18 cellular contexts compared by ENCODE assay signal in the genomic region with DNA sequence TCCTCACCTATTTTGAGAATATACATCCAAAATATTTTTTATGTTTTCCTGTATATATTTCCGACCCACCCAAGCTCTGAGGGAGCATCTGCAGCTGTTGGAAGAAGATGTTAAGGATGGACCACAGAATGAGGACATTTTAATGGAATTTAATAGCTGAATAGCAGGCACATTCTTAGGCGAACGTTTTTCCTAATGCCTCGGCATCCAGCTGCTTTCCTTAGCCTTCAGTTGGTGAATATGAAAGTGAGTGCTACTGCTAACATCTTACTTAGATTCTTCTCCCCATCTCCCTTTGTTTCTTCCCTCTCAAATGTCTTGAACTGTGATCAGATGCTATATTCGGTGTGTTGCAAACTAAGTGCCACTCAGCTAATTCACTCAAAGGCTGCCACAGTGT.
"Had no signal": no experiment of that assay in that cellular context is flagged by ENCODE, and none has a peak within 500 bp of the region (broad histone marks: within the 10 kb centered on the region; RNA-seq: fewer than 3 reads in every experiment).

No MANE protein-coding gene starts in this region.

- H3K27me3 ChIP-seq: gastroesophageal sphincter, heart left ventricle, neutrophil, tibial artery had no signal

- H3K4me3 ChIP-seq: gastroesophageal sphincter, heart left ventricle, lower lobe of right lung, tibial artery had no signal

- H3K79me2 ChIP-seq: parathyroid adenoma had no signal

- H3K9ac ChIP-seq: parathyroid adenoma had no signal

- ATAC-seq: activated CD4-positive, alpha-beta T cell treated with anti-CD3 and anti-CD28 coated beads for 36 hours; esophagus mucosa; gastroesophageal sphincter; heart left ventricle; left colon; lower lobe of right lung; sciatic nerve had no signal

- DNase-seq: activated CD4-positive, alpha-beta T cell treated with anti-CD3 and anti-CD28 coated beads for 36 hours; activated CD4-positive, alpha-beta T cell treated with anti-CD3 and anti-CD28 coated beads, Interleukin-2, amount 50 U/mL, for 48 hours; activated T-cell treated with anti-CD3 and anti-CD28 coated beads for 4 hours; effector CD8-positive, alpha-beta T cell; heart left ventricle; left colon; lower lobe of right lung; naive B cell; stimulated activated CD4-positive, alpha-beta T cell treated with anti-CD3 and anti-CD28 coated beads, Interleukin-12 subunit alpha, Interleukin-12 subunit beta, amount 100 ng/mL, for 4 hours; stimulated activated CD4-positive, alpha-beta T cell treated with anti-CD3 and anti-CD28 coated beads, Interleukin-1b, Interleukin-23, amount 100 ng/mL, for 48 hours; stimulated activated naive CD4-positive, alpha-beta T cell treated with Interleukin-2 at 50 U/mL for 16 hours; substantia nigra; tibial artery had no signal

- H3K27ac ChIP-seq: gastroesophageal sphincter, lower lobe of right lung, neutrophil, parathyroid adenoma, tibial artery had no signal

- H2AFZ ChIP-seq: parathyroid adenoma had no signal

- H3K4me1 ChIP-seq: gastroesophageal sphincter, lower lobe of right lung, parathyroid adenoma, tibial artery had no signal

- H3K9me3 ChIP-seq: gastroesophageal sphincter, heart left ventricle, lower lobe of right lung, neutrophil, tibial artery had no signal

- H3K36me3 ChIP-seq: gastroesophageal sphincter, heart left ventricle, lower lobe of right lung, neutrophil, tibial artery had no signal
